In the genomic region with DNA sequence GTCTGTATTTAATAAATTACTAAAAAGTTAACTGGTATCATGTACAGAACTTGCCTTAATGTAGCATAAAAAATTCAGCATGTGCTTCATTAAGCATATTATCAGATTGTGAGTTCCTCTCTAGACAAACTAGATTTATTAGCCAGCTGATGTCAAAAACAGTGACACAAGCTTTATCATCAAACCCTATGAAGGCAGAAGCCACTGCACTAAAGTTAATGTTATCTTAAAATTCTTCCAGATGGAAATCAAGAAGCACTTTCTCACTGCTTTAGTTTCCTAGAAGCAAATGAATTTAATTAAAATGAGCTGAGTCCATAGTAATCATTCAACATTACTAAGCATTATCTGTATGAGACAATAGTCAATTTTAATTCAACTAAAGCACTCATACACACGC, we compare ENCODE assay signal across 30 cellular contexts.
"Had no signal": no experiment of that assay in that cellular context is flagged by ENCODE, and none has a peak within 500 bp of the region (broad histone marks: within the 10 kb centered on the region; RNA-seq: fewer than 3 reads in every experiment).

No MANE protein-coding gene starts in this region.

- H3K27me3 ChIP-seq: ascending aorta, breast epithelium, cardiac muscle cell, colonic mucosa, esophagus squamous epithelium, heart left ventricle had no signal

- H3K36me3 ChIP-seq: ascending aorta, breast epithelium, cardiac muscle cell, colonic mucosa, esophagus squamous epithelium had no signal

- H3K4me1 ChIP-seq: ascending aorta, breast epithelium, colonic mucosa, esophagus squamous epithelium, heart left ventricle had no signal

- H3K4me3 ChIP-seq: ascending aorta, breast epithelium, cardiac muscle cell, colonic mucosa, esophagus squamous epithelium, heart left ventricle had no signal

- H3K9me3 ChIP-seq: ascending aorta, breast epithelium, colonic mucosa, esophagus squamous epithelium, heart left ventricle had no signal

- H3K27ac ChIP-seq: ascending aorta, breast epithelium, cardiac muscle cell, colonic mucosa, epithelial cell of prostate, esophagus squamous epithelium, heart left ventricle, VCaP had no signal

- ATAC-seq: activated naive CD4-positive, alpha-beta T cell treated with anti-CD3 and anti-CD28 coated beads, Interleukin-2, amount 50 U/mL, for 72 hours; activated T-cell treated with anti-CD3 and anti-CD28 coated beads, Interleukin-2, amount 50 U/mL, for 72 hours; heart left ventricle; T-helper 17 cell; WTC11 had no signal

- DNase-seq: activated CD4-positive, alpha-beta memory T cell treated with anti-CD3 and anti-CD28 coated beads, Interleukin-2, amount 10 ng/mL, durations not matched to agents 7 days and 5 days; activated CD4-positive, alpha-beta T cell treated with anti-CD3 and anti-CD28 coated beads for 1 hour; activated CD4-positive, alpha-beta T cell treated with anti-CD3 and anti-CD28 coated beads for 4 hours; activated CD4-positive, alpha-beta T cell treated with anti-CD3 and anti-CD28 coated beads, Interleukin-2, amount 10 ng/mL, durations not matched to agents 7 days and 5 days; activated CD4-positive, alpha-beta T cell treated with anti-CD3 and anti-CD28 coated beads, Interleukin-2, amount 50 U/mL, for 4 hours; activated CD8-positive, alpha-beta memory T cell treated with anti-CD3 and anti-CD28 coated beads, Interleukin-2, amount 50 U/mL, for 48 hours; activated gamma-delta T cell; activated naive CD4-positive, alpha-beta T cell; activated naive CD4-positive, alpha-beta T cell treated with anti-CD3 and anti-CD28 coated beads, Interleukin-2, amount 10 ng/mL, durations not matched to agents 7 days and 5 days; activated naive CD8-positive, alpha-beta T cell treated with anti-CD3 and anti-CD28 coated beads, Interleukin-2, amount 10 ng/mL, durations not matched to agents 7 days and 5 days; activated T-cell treated with anti-CD3 and anti-CD28 coated beads for 4 hours; activated T-cell treated with anti-CD3 and anti-CD28 coated beads, Interleukin-2, amount 50 U/mL, for 24 hours; activated T-cell treated with anti-CD3 and anti-CD28 coated beads, Interleukin-2, amount 50 U/mL, for 72 hours; central memory CD4-positive, alpha-beta T cell; cerebellar nuclear complex; colonic mucosa; effector CD8-positive, alpha-beta T cell; esophagus squamous epithelium; foreskin fibroblast; glutamatergic neuron; heart left ventricle; T-helper 17 cell; T1000 had no signal
